ENCODE assay signal across 1 cellular context in genomic region chr12:75766263-75767160, GRCh38.
TF ChIP-seq lines count a peak whose summit lies in the region.

No MANE protein-coding gene starts in this region.

TF ChIP-seq in HepG2, 621 proteins besides CTCF, POLR2A, EP300 and RAD21 (continued from another document and continues in another):
- TF ChIP-seq HMG20B (CRISPR knock-in tag; conservative IDR thresholded peaks at IDR 0.05): peak; percentile 35; the same call in 1 of the 2 replicates
- TF ChIP-seq TFAP4 (IDR thresholded peaks at IDR 0.05; ENCODE audit: borderline replicate concordance, low read depth): peak; percentile 89
- TF ChIP-seq HDAC2 (CRISPR knock-in tag; IDR thresholded peaks at IDR 0.05): peak; percentile 83
- peak; percentile 71; the same call in 1 of the 2 replicates for TF ChIP-seq HNF4G (IDR thresholded peaks at IDR 0.05; ENCODE audit: borderline replicate concordance, low read depth, low read length)
- no peak for TF ChIP-seq HNF4G (CRISPR knock-in tag; IDR thresholded peaks at IDR 0.05; ENCODE audit: borderline replicate concordance, low read depth)
- TF ChIP-seq SIX4 (CRISPR knock-in tag; IDR thresholded peaks at IDR 0.05): 0 out of 2 replicates have a peak, but pooled peaks have one; percentile 60
- TF ChIP-seq ZSCAN12 (CRISPR knock-in tag; IDR thresholded peaks at IDR 0.05): no peak
- no peak for TF ChIP-seq ZNF670 (CRISPR knock-in tag; IDR thresholded peaks at IDR 0.05; ENCODE audit: borderline replicate concordance)
- no peak for TF ChIP-seq ZNF674 (CRISPR knock-in tag; IDR thresholded peaks at IDR 0.05; ENCODE audit: low read depth)
- peak; percentile 45; the same call in 1 of the 2 replicates for TF ChIP-seq PITX1 (CRISPR knock-in tag; IDR thresholded peaks at IDR 0.05)
- peak; percentile 36; the same call in 1 of the 2 replicates for TF ChIP-seq SIX1 (CRISPR knock-in tag; IDR thresholded peaks at IDR 0.05; ENCODE audit: borderline replicate concordance)
- 0 out of 2 replicates have a peak, but pooled peaks have one; percentile 28 for TF ChIP-seq ZBTB43 (CRISPR knock-in tag; conservative IDR thresholded peaks at IDR 0.05)
- TF ChIP-seq ELF3 (CRISPR knock-in tag; IDR thresholded peaks at IDR 0.05): peak; percentile 77
- TF ChIP-seq ZNF281 (CRISPR knock-in tag; IDR thresholded peaks at IDR 0.05; ENCODE audit: borderline replicate concordance): peak; percentile 85; the same call in 1 of the 2 replicates
- TF ChIP-seq MZF1 (CRISPR knock-in tag; IDR thresholded peaks at IDR 0.05; ENCODE audit: borderline replicate concordance): no peak
- TF ChIP-seq ZFP1 (CRISPR knock-in tag; IDR thresholded peaks at IDR 0.05): peak; percentile 99
- TF ChIP-seq NKX3-1 (CRISPR knock-in tag; IDR thresholded peaks at IDR 0.05): no peak; the same call in 1 of the 2 replicates
- no peak for TF ChIP-seq TBL1XR1 (IDR thresholded peaks at IDR 0.05; ENCODE audit: borderline replicate concordance, low read length, partially characterized antibody)
- no peak for TF ChIP-seq THAP9 (CRISPR knock-in tag; IDR thresholded peaks at IDR 0.05; ENCODE audit: borderline replicate concordance)
- TF ChIP-seq ZNF350 (CRISPR knock-in tag; IDR thresholded peaks at IDR 0.05; ENCODE audit: borderline replicate concordance, low read depth): no peak
- TF ChIP-seq TCF12 (IDR thresholded peaks at IDR 0.05): no peak
- 0 out of 2 replicates have a peak, but pooled peaks have one; percentile 31 for TF ChIP-seq TCF12 (CRISPR knock-in tag; IDR thresholded peaks at IDR 0.05)
- peak; percentile 79 for TF ChIP-seq MED8 (CRISPR knock-in tag; IDR thresholded peaks at IDR 0.05; ENCODE audit: insufficient replicate concordance)
- TF ChIP-seq ZNF737 (CRISPR knock-in tag; IDR thresholded peaks at IDR 0.05; ENCODE audit: borderline replicate concordance): no peak
- no peak for TF ChIP-seq ZIK1 (CRISPR knock-in tag; IDR thresholded peaks at IDR 0.05; ENCODE audit: borderline replicate concordance, low read depth)
- TF ChIP-seq PAXIP1 (CRISPR knock-in tag; conservative IDR thresholded peaks at IDR 0.05): peak; percentile 86
- TF ChIP-seq KLF9 (CRISPR knock-in tag; IDR thresholded peaks at IDR 0.05; ENCODE audit: low read depth): 0 out of 2 replicates have a peak, but pooled peaks have one; percentile 29
- TF ChIP-seq KAT8 (CRISPR knock-in tag; IDR thresholded peaks at IDR 0.05): peak; percentile 44; the same call in 1 of the 2 replicates
- peak; percentile 56; the same call in 1 of the 2 replicates for TF ChIP-seq ARID3A (IDR thresholded peaks at IDR 0.05; ENCODE audit: low read depth, low read length)
- no peak for TF ChIP-seq ZNF251 (CRISPR knock-in tag; IDR thresholded peaks at IDR 0.05)
- TF ChIP-seq ZNF557 (CRISPR knock-in tag; IDR thresholded peaks at IDR 0.05): no peak
- TF ChIP-seq POGZ (CRISPR knock-in tag; IDR thresholded peaks at IDR 0.05): peak; percentile 69; the same call in 1 of the 2 replicates
- peak; percentile 44 for TF ChIP-seq STAG1 (CRISPR knock-in tag; IDR thresholded peaks at IDR 0.05)
- TF ChIP-seq CREB1 (IDR thresholded peaks at IDR 0.05): no peak
- TF ChIP-seq CREB1 (CRISPR knock-in tag; IDR thresholded peaks at IDR 0.05): peak; percentile 72
- peak; percentile 91 for TF ChIP-seq FOSL2 (CRISPR knock-in tag; IDR thresholded peaks at IDR 0.05)
- no peak for TF ChIP-seq THAP8 (CRISPR knock-in tag; IDR thresholded peaks at IDR 0.05; ENCODE audit: borderline replicate concordance)
- peak; percentile 46; the same call in 1 of the 2 replicates for TF ChIP-seq ZNF792 (CRISPR knock-in tag; IDR thresholded peaks at IDR 0.05)
